In genomic region chr1:2086446-2087082, GRCh38 we compare ENCODE assay signal across 24 cellular contexts. TPM values are rescaled to one million over a fixed set of nuclear protein-coding genes. Genes with fewer than 3 reads are reported as not detected.
DNase-seq lines count a peak whose midpoint lies in the region; ATAC-seq, FAIRE-seq and TF ChIP-seq lines count a peak whose summit lies in the region.
"Had no signal": no experiment of that assay in that cellular context is flagged by ENCODE, and none has a peak within 500 bp of the region (broad histone marks: within the 10 kb centered on the region; RNA-seq: fewer than 3 reads in every experiment).

No MANE protein-coding gene starts in this region.

- H3K23me2 ChIP-seq in H1 (ENCODE audit: low read depth, low read length) = no peaks in the 10 kb centered on the region

- ATAC-seq in GM19397 (IDR thresholded peaks at IDR 0.05; ENCODE audit: unreplicated experiment) (no peak), GM19351 (IDR thresholded peaks at IDR 0.05; ENCODE audit: unreplicated experiment) (no peak)

- H4K91ac ChIP-seq in H1 (replicated peaks; ENCODE audit: insufficient read length, low read length) (no peak overlapping the region), trophoblast cell (ENCODE audit: low read depth, low read length) (no peak overlapping the region)

- peaks cover 0 to 7% of the 10 kb centered on the region in 2 experiments for H4K20me1 ChIP-seq in H1 (replicated peaks in 1 of 2; ENCODE audit: control insufficient read depth in 1 of 2, insufficient read depth in 2 of 2, low read length in 2 of 2)

- H3K4ac ChIP-seq in H1 (replicated peaks; ENCODE audit: insufficient read length, low read depth, low read length) (no peak overlapping the region), trophoblast cell (ENCODE audit: low read depth, low read length) (no peak overlapping the region)

- H3K27me3 ChIP-seq in H1 (replicated peaks in 1 of 4; ENCODE audit: control insufficient read depth in 3 of 4, extremely low read depth in 1 of 4, insufficient read depth in 3 of 4, low read length in 3 of 4) = no peaks in the 10 kb centered on the region
- H3K27me3 ChIP-seq in trophoblast cell (ENCODE audit: insufficient read depth, low read length) = no peaks in the 10 kb centered on the region
- H3K27me3 ChIP-seq: BLaER1, Peyer's patch had no signal

- CTCF ChIA-PET in H1 (lab: Charles Lee; ENCODE audit: partially characterized antibody) (interaction anchor here (0.7 to 2.9 kb wide), 3 partner anchors 10 to 99 kb away, joined by 3 to 13 read pairs (median 4); no protein-coding TSS in a partner anchor), HEK293T (lab: Yijun Ruan, JAX) (no interaction called here)

- DNase-seq in H1 (ENCODE audit: low read depth in 1 of 2, low spot score in 2 of 2) (no peak), trophoblast cell (no peak), HEK293T (ENCODE audit: extremely low spot score) (no peak), glomerular visceral epithelial cell (ENCODE audit: extremely low spot score) (no peak)
- DNase-seq: CD4-positive, alpha-beta T cell; COR-L47; DMS79; GM23248; HCEC 1CT; NCI-H1092 treated with DMSO at 0.1 percent for 48 hours; NCI-H1436 treated with DMSO at 0.1 percent for 48 hours; NCI-H1930; NCI-H2171; NCI-H345; NCI-H524; NCI-H82; Peyer's patch; SJCRH30 had no signal

- peak overlapping the region; percentile 84 for H3K27ac ChIP-seq in angular gyrus (ENCODE audit: low read depth, low read length)
- H3K27ac ChIP-seq in H1 (ENCODE audit: low read depth, low read length) = no peak overlapping the region
- peak overlapping the region; percentile 3 for H3K27ac ChIP-seq in trophoblast cell (ENCODE audit: low read depth, low read length)
- H3K27ac ChIP-seq: BLaER1, GM23248, KMS-11, Peyer's patch, SJCRH30 had no signal

- H3K4me2 ChIP-seq in H1 (ENCODE audit: insufficient read depth in 1 of 2, low read depth in 2 of 2, low read length in 2 of 2) (no peak overlapping the region), trophoblast cell (ENCODE audit: low read length) (no peak overlapping the region)
- H3K4me2 ChIP-seq: BLaER1, KMS-11 had no signal

- no peaks in the 10 kb centered on the region for H3K9me3 ChIP-seq in H1 (ENCODE audit: insufficient read depth in 2 of 2, low read depth in 1 of 2, low read length in 1 of 2)
- peaks cover 4% of the 10 kb centered on the region for H3K9me3 ChIP-seq in trophoblast cell (ENCODE audit: insufficient read depth, low read depth, low read length)
- H3K9me3 ChIP-seq: BLaER1, Peyer's patch, SJCRH30 had no signal

- no peak for TF ChIP-seq EP300 in H1 (IDR thresholded peaks at IDR 0.05; ENCODE audit: borderline replicate concordance in 1 of 2, low read depth in 2 of 2, low read length in 2 of 2)

- H2BK120ac ChIP-seq in H1 (replicated peaks; ENCODE audit: low read depth, low read length) (no peak overlapping the region), trophoblast cell (ENCODE audit: insufficient read depth, low read length, poor library complexity) (no peak overlapping the region)

- no peak overlapping the region for H3K18ac ChIP-seq in H1 (ENCODE audit: extremely low read depth, low read length)
- no peak overlapping the region for H3K18ac ChIP-seq in trophoblast cell (ENCODE audit: low read length)

- POLR2A ChIA-PET in H1 (lab: Charles Lee; ENCODE audit: partially characterized antibody) = no interaction called here
- POLR2A ChIA-PET in HEK293T (lab: Yijun Ruan, JAX) = no interaction called here

- H2BK5ac ChIP-seq in H1 (ENCODE audit: low read depth, low read length) (peak overlapping the region; percentile 66; the same call in 1 of the 2 replicates), trophoblast cell (ENCODE audit: low read depth, low read length, poor library complexity) (no peak overlapping the region)

- H3K4me1 ChIP-seq in H1 (replicated peaks in 1 of 4; ENCODE audit: control insufficient read depth in 3 of 4, insufficient read depth in 4 of 4, low read length in 3 of 4) = peaks cover 0 to 6% (median 4%) of the 10 kb centered on the region in 4 experiments; a peak in 3 of 7 replicates
- peaks cover 4% of the 10 kb centered on the region in 2 experiments for H3K4me1 ChIP-seq in trophoblast cell (ENCODE audit: control insufficient read depth in 1 of 2, insufficient read depth in 2 of 2, low read length in 2 of 2)
- H3K4me1 ChIP-seq: Peyer's patch, SJCRH30 had no signal

- no peak overlapping the region for H3K23ac ChIP-seq in H1 (ENCODE audit: insufficient read length)
- H3K23ac ChIP-seq in trophoblast cell (ENCODE audit: low read length) = no peak overlapping the region

- no peak for TF ChIP-seq POLR2A in H1 (IDR thresholded peaks at IDR 0.05; ENCODE audit: control extremely low read depth in 1 of 2, low read depth in 2 of 2, low read length in 2 of 2)

- no peak overlapping the region for H2BK15ac ChIP-seq in H1 (ENCODE audit: low read length)

- H3K79me1 ChIP-seq in H1 (ENCODE audit: low read depth, low read length) (peaks cover 6% of the 10 kb centered on the region), trophoblast cell (ENCODE audit: low read length) (peaks cover 9% of the 10 kb centered on the region)

- no peak overlapping the region for H2BK20ac ChIP-seq in H1 (ENCODE audit: low read length)

- peaks cover 0 to 4% of the 10 kb centered on the region in 2 experiments; a peak in 1 of 4 replicates for H3K79me2 ChIP-seq in H1 (ENCODE audit: control insufficient read depth in 1 of 2, insufficient read depth in 2 of 2, low read length in 2 of 2)
- H3K79me2 ChIP-seq in trophoblast cell (ENCODE audit: control insufficient read depth, insufficient read depth, low read length, poor library complexity) = peaks cover 2% of the 10 kb centered on the region

- no peak for TF ChIP-seq RAD21 in H1 (IDR thresholded peaks at IDR 0.05 in 1 of 2, conservative IDR thresholded peaks at IDR 0.05 in 1 of 2; ENCODE audit: low read depth in 2 of 2, low read length in 2 of 2)

- H2BK12ac ChIP-seq in H1 (ENCODE audit: low read depth, low read length) = no peak overlapping the region
- no peak overlapping the region for H2BK12ac ChIP-seq in trophoblast cell (ENCODE audit: low read length)

- no peak overlapping the region for H4K12ac ChIP-seq in trophoblast cell (ENCODE audit: low read depth, low read length)

- TF ChIP-seq CTCF in H1 (IDR thresholded peaks at IDR 0.05; ENCODE audit: control extremely low read depth in 1 of 3, insufficient read depth in 1 of 3, low read depth in 1 of 3, low read length in 3 of 3) = no peak

- H3K14ac ChIP-seq in H1 (ENCODE audit: insufficient read length) (no peak overlapping the region), trophoblast cell (ENCODE audit: low read length) (no peak overlapping the region)

- FAIRE-seq in H1 (lab: Jason Lieb, UNC) = no peak

- no peak overlapping the region for H2AFZ ChIP-seq in H1 (ENCODE audit: low read length)
- no peak overlapping the region for H2AFZ ChIP-seq in trophoblast cell (ENCODE audit: insufficient read depth, low read length, poor library complexity)
- H2AFZ ChIP-seq: GM23248 had no signal

- no peak overlapping the region for H2AK5ac ChIP-seq in H1 (ENCODE audit: low read depth, low read length)
- no peak overlapping the region for H2AK5ac ChIP-seq in trophoblast cell (ENCODE audit: low read length)

- H3K36me3 ChIP-seq in H1 (ENCODE audit: control insufficient read depth in 2 of 4, insufficient read depth in 4 of 4, low read length in 3 of 4) = no peaks in the 10 kb centered on the region
- peaks cover 8 to 17% of the 10 kb centered on the region in 2 experiments for H3K36me3 ChIP-seq in trophoblast cell (ENCODE audit: control insufficient read depth in 1 of 2, insufficient read depth in 2 of 2, low read length in 2 of 2)
- H3K36me3 ChIP-seq: SJCRH30 had no signal

- WGBS in H1 (ENCODE audit: extremely low coverage in 1 of 2, insufficient coverage in 1 of 2, insufficient read length in 1 of 2, insufficient replicate concordance in 2 of 2, low coverage in 1 of 2, low lambda C conversion rate in 2 of 2, missing lambda C conversion rate in 1 of 2), 2 experiments = 89% methylated on average over 23 of the region's 26 CpGs; no CpG with 5 or more reads in 1 of the 2 experiments
- no CpG with 5 or more reads among the region's 26 CpGs for WGBS in trophoblast cell (ENCODE audit: extremely low coverage, insufficient coverage, insufficient read length)

- H4K5ac ChIP-seq in H1 (ENCODE audit: insufficient read length, low read depth, low read length) = no peak overlapping the region

- H3K4me3 ChIP-seq in H1 (ENCODE audit: extremely low read depth in 1 of 4, insufficient read depth in 2 of 4, low read depth in 3 of 4, low read length in 4 of 4) (no peak overlapping the region), trophoblast cell (ENCODE audit: low read depth, low read length) (no peak overlapping the region)
- H3K4me3 ChIP-seq: BLaER1, GM23248, Peyer's patch, SJCRH30 had no signal

- H4K8ac ChIP-seq in H1 (ENCODE audit: extremely low read depth, insufficient read depth, low read length) (no peak overlapping the region), trophoblast cell (ENCODE audit: low read depth, low read length) (no peak overlapping the region)

- H3K9ac ChIP-seq in H1 (replicated peaks in 1 of 4; ENCODE audit: extremely low read depth in 1 of 4, low read depth in 3 of 4, low read length in 3 of 4) (no peak overlapping the region), trophoblast cell (ENCODE audit: low read length) (no peak overlapping the region)
- H3K9ac ChIP-seq: BLaER1, GM23248, KMS-11 had no signal

- no peak overlapping the region for H3K56ac ChIP-seq in H1 (replicated peaks; ENCODE audit: insufficient read length, low read depth, low read length)

TF ChIP-seq in H1, 55 proteins besides CTCF, POLR2A, EP300 and RAD21 (continues in another document):
- TF ChIP-seq JUND (IDR thresholded peaks at IDR 0.05; ENCODE audit: low read length) (no peak), JUN (IDR thresholded peaks at IDR 0.05; ENCODE audit: low read depth, low read length) (no peak), GABPA (IDR thresholded peaks at IDR 0.05; ENCODE audit: borderline replicate concordance, insufficient read depth, low read length) (no peak)

TF ChIP-seq in HEK293T, 16 proteins besides CTCF, POLR2A, EP300 and RAD21 (continues in another document):
- TF ChIP-seq ARNT (IDR thresholded peaks at IDR 0.05) (no peak), LEF1 (IDR thresholded peaks at IDR 0.05; ENCODE audit: borderline replicate concordance) (no peak), HDGF (IDR thresholded peaks at IDR 0.05; ENCODE audit: borderline replicate concordance) (no peak), SP1 (IDR thresholded peaks at IDR 0.05) (no peak), L3MBTL2 (conservative IDR thresholded peaks at IDR 0.05) (no peak), FOXK2 (IDR thresholded peaks at IDR 0.05) (no peak), ZNF384 (IDR thresholded peaks at IDR 0.05) (no peak)

RNA-seq across cellular contexts. Expression of gene PRKCZ, which starts 36.4 kb away (rescaled TPM):
- total RNA-seq in H1 (2021; fragmentation: NEBNext Ultra II Directional; extraction: Animal tissue kit (Norgen Biotek cat#: 25700)) = 45.1 and 49.4 TPM in 2 replicates
- polyA plus RNA-seq in H1 (2011; rRNA removed) = 37.4 and 55.9 TPM in 2 replicates
- 46.4 TPM for polyA plus RNA-seq in H1 (2011; cell fraction: cytosol; rRNA removed)
- 136 TPM for polyA plus RNA-seq in H1 (2011; cell fraction: nucleus; rRNA removed)
- 43.5 to 47.4 TPM (median 45.9 TPM) in 4 replicates for polyA plus RNA-seq in H1 (2012, experiment 1 of 2)
- 43.8 TPM for polyA plus RNA-seq in H1 (2012, experiment 2 of 2)
- polyA plus RNA-seq in H1 (2013, experiment 1 of 2) = 26.2 TPM
- 26.6 TPM for polyA plus RNA-seq in H1 (2013, experiment 2 of 2)
- polyA minus RNA-seq in H1 (2011; rRNA and poly(A)+ RNA removed) = 26.1 and 68.1 TPM in 2 replicates
- 23.0 TPM for polyA minus RNA-seq in H1 (2011; cell fraction: cytosol; rRNA and poly(A)+ RNA removed)
- 32.2 TPM for polyA minus RNA-seq in H1 (2011; cell fraction: nucleus; rRNA and poly(A)+ RNA removed)
- 232 and 240 TPM in 2 replicates for polyA plus RNA-seq in trophoblast cell (2013)
- total RNA-seq: HT1080 had no signal
